Comparison of ENCODE assay signal across 10 cellular contexts in genomic region chr18:5894215-5894612, GRCh38. TPM values are rescaled to one million over a fixed set of nuclear protein-coding genes. Genes with fewer than 3 reads are reported as not detected.
A peak's percentile ranks its signal among the peaks of the same experiment; 100 is the strongest.
DNase-seq lines count a peak whose midpoint lies in the region; ATAC-seq and TF ChIP-seq lines count a peak whose summit lies in the region.
"Had no signal": no experiment of that assay in that cellular context is flagged by ENCODE, and none has a peak within 500 bp of the region (broad histone marks: within the 10 kb centered on the region; RNA-seq: fewer than 3 reads in every experiment).

No MANE protein-coding gene starts in this region.

- no peaks in the 10 kb centered on the region for H3K9me3 Mint-ChIP-seq in T-cell
- H3K9me3 Mint-ChIP-seq in progenitor cell of endocrine pancreas (ENCODE audit: low read depth): no peaks in the 10 kb centered on the region
- peaks cover 0 to 14% (median 4%) of the 10 kb centered on the region in 5 donors for H3K9me3 Mint-ChIP-seq in CD8-positive, alpha-beta memory T cell
- H3K9me3 Mint-ChIP-seq: activated CD4-positive, alpha-beta T cell treated with anti-CD3 and anti-CD28 coated beads, Interleukin-2, amount 10 ng/mL, durations not matched to agents 7 days and 5 days had no signal

- H3K36me3 ChIP-seq in iPS-15b (ENCODE audit: control insufficient read depth, insufficient read depth, low read length): no peaks in the 10 kb centered on the region
- H3K36me3 ChIP-seq in CD8-positive, alpha-beta memory T cell (ENCODE audit: insufficient read depth, low read length): no peaks in the 10 kb centered on the region

- in situ Hi-C loops in GM13977 (cut with MboI; ENCODE audit: low pct_unique_long_range_greater_than_20kb, low sequenced_read_pairs, unreplicated experiment): loop anchor here (25.0 kb wide), 1 partner anchor 618 kb away; no protein-coding TSS in a partner anchor

- CTCF ChIA-PET in T-cell (lab: Charles Lee): interaction anchor here in 1 of 2 donors (1.6 kb wide), 1 partner anchor 9 kb away, joined by 6 read pairs; no protein-coding TSS in a partner anchor
- CTCF ChIA-PET in CD8-positive, alpha-beta memory T cell (lab: Charles Lee): no interaction called here

- H3K4me1 Mint-ChIP-seq in T-cell (peaks cover 11 to 14% (median 12%) of the 10 kb centered on the region in 3 donors), progenitor cell of endocrine pancreas (ENCODE audit: low read depth) (peaks cover 24% of the 10 kb centered on the region)
- H3K4me1 Mint-ChIP-seq in CD8-positive, alpha-beta memory T cell: peaks cover 0 to 11% (median 5%) of the 10 kb centered on the region in 3 donors

- H3K4me3 ChIP-seq in iPS-15b (ENCODE audit: low read depth, low read length): peak overlapping the region; percentile 70
- H3K4me3 ChIP-seq in CD8-positive, alpha-beta memory T cell (ENCODE audit: low read length): no peak overlapping the region

- no peak for ATAC-seq in T-cell (replicated peaks in 1 of 4)
- ATAC-seq in HG03139 (IDR thresholded peaks at IDR 0.05; ENCODE audit: unreplicated experiment): no peak

- POLR2A ChIA-PET in T-cell (lab: Charles Lee): no interaction called here
- POLR2A ChIA-PET in CD8-positive, alpha-beta memory T cell (lab: Charles Lee): no interaction called here

- H3K9me3 ChIP-seq in iPS-15b (ENCODE audit: control insufficient read depth, insufficient read depth, low read length): no peaks in the 10 kb centered on the region
- H3K9me3 ChIP-seq in CD8-positive, alpha-beta memory T cell (ENCODE audit: low read length): no peaks in the 10 kb centered on the region

- H3K36me3 Mint-ChIP-seq in T-cell (no peaks in the 10 kb centered on the region), progenitor cell of endocrine pancreas (ENCODE audit: insufficient read depth) (peaks cover 7% of the 10 kb centered on the region)
- no peaks in the 10 kb centered on the region for H3K36me3 Mint-ChIP-seq in CD8-positive, alpha-beta memory T cell

- H3K27ac Mint-ChIP-seq in T-cell (no peak overlapping the region), progenitor cell of endocrine pancreas (peak overlapping the region; percentile 92)
- no peak overlapping the region for H3K27ac Mint-ChIP-seq in CD8-positive, alpha-beta memory T cell
- H3K27ac Mint-ChIP-seq: activated CD4-positive, alpha-beta T cell treated with anti-CD3 and anti-CD28 coated beads, Interleukin-2, amount 10 ng/mL, durations not matched to agents 7 days and 5 days had no signal

- no peak overlapping the region for H3K27ac ChIP-seq in CD8-positive, alpha-beta memory T cell (ENCODE audit: low read depth, low read length)

- H3K4me3 Mint-ChIP-seq in T-cell: peak overlapping the region; percentile 41 to 69 (median 51)
- peak overlapping the region; percentile 83 for H3K4me3 Mint-ChIP-seq in progenitor cell of endocrine pancreas (ENCODE audit: low read depth)
- H3K4me3 Mint-ChIP-seq in CD8-positive, alpha-beta memory T cell: peak overlapping the region in 3 of 7 donors; percentile 13 to 42 (median 41)
- H3K4me3 Mint-ChIP-seq: activated CD4-positive, alpha-beta T cell treated with anti-CD3 and anti-CD28 coated beads, Interleukin-2, amount 10 ng/mL, durations not matched to agents 7 days and 5 days had no signal

- peaks cover 62 to 66% of the 10 kb centered on the region in 2 donors for H3K27me3 Mint-ChIP-seq in T-cell
- H3K27me3 Mint-ChIP-seq in progenitor cell of endocrine pancreas: peaks cover 53% of the 10 kb centered on the region
- H3K27me3 Mint-ChIP-seq in CD8-positive, alpha-beta memory T cell: peaks cover 45 to 70% of the 10 kb centered on the region in 2 donors

- H3K27me3 ChIP-seq in iPS-15b (ENCODE audit: control insufficient read depth, insufficient read depth, low read length): peaks cover 68% of the 10 kb centered on the region
- peaks cover 12% of the 10 kb centered on the region for H3K27me3 ChIP-seq in CD8-positive, alpha-beta memory T cell (ENCODE audit: insufficient read depth, low read length, poor library complexity, severe bottlenecking)

- no peak for TF ChIP-seq POLR2A in erythroblast (IDR thresholded peaks at IDR 0.05; ENCODE audit: low read length)

- H3K4me1 ChIP-seq in iPS-15b (ENCODE audit: control insufficient read depth, insufficient read depth, low read length): peaks cover 5% of the 10 kb centered on the region
- no peaks in the 10 kb centered on the region for H3K4me1 ChIP-seq in CD8-positive, alpha-beta memory T cell (ENCODE audit: insufficient read depth, low read length)

- H3K9ac ChIP-seq in iPS-15b (ENCODE audit: low read depth, low read length): peak overlapping the region; percentile 47

- peak; percentile 22 for DNase-seq in GM13977 (ENCODE audit: low spot score)
- no peak for DNase-seq in T-cell
- DNase-seq in progenitor cell of endocrine pancreas (ENCODE audit: low spot score, unreplicated experiment): no peak
- no peak for DNase-seq in erythroblast (lab: John Stamatoyannopoulos, UW)
- DNase-seq in DMS153 treated with DMSO at 0.1 percent for 48 hours (lab: John Stamatoyannopoulos, UW; ENCODE audit: unreplicated experiment): no peak
- DNase-seq in CD8-positive, alpha-beta memory T cell: no peak
- DNase-seq: activated CD4-positive, alpha-beta T cell treated with anti-CD3 and anti-CD28 coated beads, Interleukin-2, amount 10 ng/mL, durations not matched to agents 7 days and 5 days; EL had no signal

- TF ChIP-seq CTCF in GM13977 (IDR thresholded peaks at IDR 0.05; ENCODE audit: extremely low read depth, insufficient read depth, missing control alignments) (no peak), progenitor cell of endocrine pancreas (IDR thresholded peaks at IDR 0.05; ENCODE audit: unreplicated experiment) (no peak)

RNA-seq across cellular contexts. Expression of gene TMEM200C, which starts 1.1 kb away (rescaled TPM):
- not detected for total RNA-seq in T-cell
- total RNA-seq in progenitor cell of endocrine pancreas: 8.6 and 9.3 TPM in 2 replicates
- not detected for total RNA-seq in CD8-positive, alpha-beta memory T cell
- not detected for polyA plus RNA-seq in CD8-positive, alpha-beta memory T cell
- total RNA-seq: activated CD4-positive, alpha-beta T cell treated with anti-CD3 and anti-CD28 coated beads, Interleukin-2, amount 10 ng/mL, durations not matched to agents 7 days and 5 days had no signal
